ENCODE assay signal across 12 cellular contexts in genomic region chr10:73044378-73045285, GRCh38. TPM values are rescaled to one million over a fixed set of nuclear protein-coding genes. Genes with fewer than 3 reads are reported as not detected.
DNase-seq lines count a peak whose midpoint lies in the region; ATAC-seq and TF ChIP-seq lines count a peak whose summit lies in the region.
"Had no signal": no experiment of that assay in that cellular context is flagged by ENCODE, and none has a peak within 500 bp of the region (broad histone marks: within the 10 kb centered on the region; RNA-seq: fewer than 3 reads in every experiment).

No MANE protein-coding gene starts in this region.

- TF ChIP-seq CTCF in BJ (IDR thresholded peaks at IDR 0.05; ENCODE audit: insufficient read depth, low read depth, low read length) (no peak), fibroblast of lung (conservative IDR thresholded peaks at IDR 0.05 in 1 of 2, IDR thresholded peaks at IDR 0.05 in 1 of 2; ENCODE audit: low read depth in 1 of 2, low read length in 2 of 2) (no peak), ovary (IDR thresholded peaks at IDR 0.05) (no peak), GM10248 (IDR thresholded peaks at IDR 0.05; ENCODE audit: control extremely low read depth, extremely low read depth, low read depth, missing control alignments) (no peak)

- no peaks in the 10 kb centered on the region for H3K27me3 ChIP-seq in BJ (ENCODE audit: control insufficient read depth, insufficient read depth, low read length)
- no peaks in the 10 kb centered on the region for H3K27me3 ChIP-seq in fibroblast of lung (ENCODE audit: control insufficient read depth, insufficient read depth, low read length)
- H3K27me3 ChIP-seq in ovary = no peaks in the 10 kb centered on the region

- H3K9me3 ChIP-seq in fibroblast of lung (ENCODE audit: control insufficient read depth, insufficient read depth, low read depth, low read length) (no peaks in the 10 kb centered on the region), ovary (no peaks in the 10 kb centered on the region)

- no peak for ATAC-seq in activated CD8-positive, alpha-beta memory T cell treated with anti-CD3 and anti-CD28 coated beads, Interleukin-2, amount 10 ng/mL, durations not matched to agents 7 days and 5 days

- H3K79me2 ChIP-seq in fibroblast of lung (ENCODE audit: control insufficient read depth, insufficient read depth, low read length) = no peaks in the 10 kb centered on the region

- DNase-seq in BJ (ENCODE audit: low read depth) (peak; percentile 75), RKO (ENCODE audit: low spot score) (peak; percentile 95), fibroblast of lung (ENCODE audit: low read depth in 2 of 2) (peak; percentile 90 to 92), ovary (no peak), NCI-H2029 (lab: John Stamatoyannopoulos, UW) (no peak), substantia nigra (lab: John Stamatoyannopoulos, UW) (no peak), GM10248 (ENCODE audit: extremely low spot score) (no peak)
- no peak for DNase-seq in activated CD8-positive, alpha-beta memory T cell treated with anti-CD3 and anti-CD28 coated beads, Interleukin-2, amount 10 ng/mL, durations not matched to agents 7 days and 5 days
- DNase-seq: activated CD4-positive, alpha-beta T cell treated with anti-CD3 and anti-CD28 coated beads for 4 hours; GDM1; NCI-H1092; stimulated activated CD4-positive, alpha-beta T cell treated with anti-CD3 and anti-CD28 coated beads, Interleukin-15, amount 100 ng/mL, for 24 hours had no signal

- intact Hi-C loops in ovary (cut with DNase I) = no loop called here

- no peaks in the 10 kb centered on the region for H4K20me1 ChIP-seq in fibroblast of lung (ENCODE audit: control insufficient read depth, extremely low read depth, insufficient read depth, low read length)

- H2AFZ ChIP-seq in fibroblast of lung (ENCODE audit: low read length) = no peak overlapping the region

- no peak overlapping the region for H3K4me3 Mint-ChIP-seq in activated CD8-positive, alpha-beta memory T cell treated with anti-CD3 and anti-CD28 coated beads, Interleukin-2, amount 10 ng/mL, durations not matched to agents 7 days and 5 days

- no peak overlapping the region for H3K9ac ChIP-seq in fibroblast of lung (ENCODE audit: insufficient read depth, low read length)

- WGBS in ovary, 3 donors = 34 to 40% (median 38%) methylated on average over 7 of the region's 7 CpGs

- CTCF ChIA-PET in BJ (lab: Yijun Ruan, JAX) (interaction anchor here (2.2 kb wide), 1 partner anchor 19 kb away, joined by 8 read pairs; no protein-coding TSS in a partner anchor), GM10248 (lab: Yijun Ruan, JAX) (interaction anchor here (1.5 to 1.9 kb wide), 2 partner anchors 7 to 17 kb away, joined by 3 to 5 read pairs; no protein-coding TSS in a partner anchor)
- CTCF ChIA-PET in activated CD8-positive, alpha-beta memory T cell treated with anti-CD3 and anti-CD28 coated beads, Interleukin-2, amount 10 ng/mL, durations not matched to agents 7 days and 5 days (lab: Charles Lee) = no interaction called here

- no peak for TF ChIP-seq EP300 in ovary (IDR thresholded peaks at IDR 0.05)

- H3K36me3 Mint-ChIP-seq in activated CD8-positive, alpha-beta memory T cell treated with anti-CD3 and anti-CD28 coated beads, Interleukin-2, amount 10 ng/mL, durations not matched to agents 7 days and 5 days = peaks cover 26% of the 10 kb centered on the region

- H3K9me3 Mint-ChIP-seq in activated CD8-positive, alpha-beta memory T cell treated with anti-CD3 and anti-CD28 coated beads, Interleukin-2, amount 10 ng/mL, durations not matched to agents 7 days and 5 days (ENCODE audit: low read depth) = no peaks in the 10 kb centered on the region

- no peaks in the 10 kb centered on the region for H3K4me1 ChIP-seq in fibroblast of lung (ENCODE audit: control insufficient read depth, extremely low read depth, insufficient read depth, low read length)
- H3K4me1 ChIP-seq in ovary (ENCODE audit: insufficient read depth) = peaks cover 5% of the 10 kb centered on the region

- no peaks in the 10 kb centered on the region for H3K27me3 Mint-ChIP-seq in activated CD8-positive, alpha-beta memory T cell treated with anti-CD3 and anti-CD28 coated beads, Interleukin-2, amount 10 ng/mL, durations not matched to agents 7 days and 5 days

- H3K27ac ChIP-seq in fibroblast of lung (ENCODE audit: insufficient read depth, low read length) = peak overlapping the region; percentile 57
- peak overlapping the region; percentile 13 to 14 for H3K27ac ChIP-seq in ovary
- no peak overlapping the region for H3K27ac ChIP-seq in substantia nigra (ENCODE audit: low read depth, low read length, poor library complexity, severe bottlenecking)

- peaks cover 3% of the 10 kb centered on the region for H3K4me1 Mint-ChIP-seq in activated CD8-positive, alpha-beta memory T cell treated with anti-CD3 and anti-CD28 coated beads, Interleukin-2, amount 10 ng/mL, durations not matched to agents 7 days and 5 days

- no peaks in the 10 kb centered on the region for H3K36me3 ChIP-seq in BJ (ENCODE audit: control insufficient read depth, insufficient read depth, low read length)
- H3K36me3 ChIP-seq in fibroblast of lung (ENCODE audit: control insufficient read depth, insufficient read depth, low read length) = no peaks in the 10 kb centered on the region
- no peaks in the 10 kb centered on the region for H3K36me3 ChIP-seq in ovary

- peak overlapping the region; percentile 60 for H3K4me2 ChIP-seq in fibroblast of lung (ENCODE audit: extremely low read depth, insufficient read depth, low read length)

- TF ChIP-seq POLR2A in ovary (IDR thresholded peaks at IDR 0.05) = no peak

- H3K27ac Mint-ChIP-seq in activated CD8-positive, alpha-beta memory T cell treated with anti-CD3 and anti-CD28 coated beads, Interleukin-2, amount 10 ng/mL, durations not matched to agents 7 days and 5 days = no peak overlapping the region

- no peak overlapping the region for H3K4me3 ChIP-seq in BJ (ENCODE audit: low read depth, low read length)
- H3K4me3 ChIP-seq in fibroblast of lung (replicated peaks in 1 of 4; ENCODE audit: control extremely low read depth in 1 of 4, insufficient read depth in 1 of 4, low read depth in 3 of 4, low read length in 4 of 4) = no peak overlapping the region
- H3K4me3 ChIP-seq in ovary = no peak overlapping the region

- POLR2A ChIA-PET in BJ (lab: Charles Lee) (no interaction called here), GM10248 (lab: Yijun Ruan, JAX) (no interaction called here)

RNA-seq across cellular contexts. Expression of gene P4HA1, which starts 52.0 kb away (rescaled TPM):
- 91.7 and 260 TPM in 2 replicates for polyA plus RNA-seq in BJ (2011; rRNA removed)
- 47.9 and 58.2 TPM in 2 replicates for polyA minus RNA-seq in BJ (2011; rRNA and poly(A)+ RNA removed)
- total RNA-seq in fibroblast of lung = 147 and 179 TPM in 2 replicates
- polyA plus RNA-seq in fibroblast of lung = 89.1 and 226 TPM in 2 replicates
- 64.6 and 153 TPM in 2 replicates for polyA plus RNA-seq in fibroblast of lung (2012)
- polyA minus RNA-seq in fibroblast of lung (ENCODE audit: low replicate concordance) = 7.0 and 12.5 TPM in 2 replicates
- 10 to 100 TPM; 28.3 to 74.9 (median 39.7) TPM for total RNA-seq in ovary
- 10 to 100 TPM; 20.5 to 44.7 TPM for polyA plus RNA-seq in ovary
- 10 to 100 TPM; 29.8 to 30.5 TPM for total RNA-seq in activated CD8-positive, alpha-beta memory T cell treated with anti-CD3 and anti-CD28 coated beads, Interleukin-2, amount 10 ng/mL, durations not matched to agents 7 days and 5 days

Comparison
In these comparisons a context has a peak if more than half of its experiments do, and no peak if none do; other contexts are left out.
1. DNase-seq: peak in BJ (single experiment), RKO (single experiment) and fibroblast of lung (2 of 2); none in ovary (0 of 5), NCI-H2029 (single experiment), substantia nigra (0 of 49), GM10248 (single experiment) and activated CD8-positive, alpha-beta memory T cell treated with anti-CD3 and anti-CD28 coated beads, Interleukin-2, amount 10 ng/mL, durations not matched to agents 7 days and 5 days (single experiment).